In genomic region chr7:45973725-45974532, GRCh38 we compare ENCODE assay signal across 13 cellular contexts. TPM values are rescaled to one million over a fixed set of nuclear protein-coding genes. Genes with fewer than 3 reads are reported as not detected.
DNase-seq lines count a peak whose midpoint lies in the region; ATAC-seq, FAIRE-seq and TF ChIP-seq lines count a peak whose summit lies in the region.
"Had no signal": no experiment of that assay in that cellular context is flagged by ENCODE, and none has a peak within 500 bp of the region (broad histone marks: within the 10 kb centered on the region; RNA-seq: fewer than 3 reads in every experiment).

No MANE protein-coding gene starts in this region.

- no peak overlapping the region for H3K4me3 ChIP-seq in SJSA1
- no peak overlapping the region for H3K4me3 ChIP-seq in skeletal muscle cell (ENCODE audit: low read depth, low read length)

- peaks cover 2% of the 10 kb centered on the region for H3K27me3 Mint-ChIP-seq in nephron progenitor cell (ENCODE audit: low read depth, poor library complexity)
- H3K27me3 Mint-ChIP-seq: activated T-helper 17 cell treated with anti-CD3 and anti-CD28 coated beads, Interleukin-2, amount 50 U/mL, for 72 hours; stimulated activated naive CD8-positive, alpha-beta T cell treated with anti-CD3 and anti-CD28 coated beads, Interleukin-15, Interleukin-2, amounts not matched to agents 100 ng/mL and 50 ng/mL, for 24 hours had no signal

- no peaks in the 10 kb centered on the region for H3K27me3 ChIP-seq in SJSA1 (replicated peaks)
- H3K27me3 ChIP-seq: neutrophil had no signal

- no peaks in the 10 kb centered on the region for H3K36me3 ChIP-seq in SJSA1
- H3K36me3 ChIP-seq: neutrophil had no signal

- H3K4me3 Mint-ChIP-seq in nephron progenitor cell: no peak overlapping the region
- H3K4me3 Mint-ChIP-seq: activated T-helper 17 cell treated with anti-CD3 and anti-CD28 coated beads, Interleukin-2, amount 50 U/mL, for 72 hours; stimulated activated naive CD8-positive, alpha-beta T cell treated with anti-CD3 and anti-CD28 coated beads, Interleukin-15, Interleukin-2, amounts not matched to agents 100 ng/mL and 50 ng/mL, for 24 hours had no signal

- H3K4me1 ChIP-seq in SJSA1 (replicated peaks): peaks cover 36% of the 10 kb centered on the region

- TF ChIP-seq CTCF in nephron progenitor cell (IDR thresholded peaks at IDR 0.05): no peak

- no peak overlapping the region for H3K27ac Mint-ChIP-seq in nephron progenitor cell
- H3K27ac Mint-ChIP-seq: activated T-helper 17 cell treated with anti-CD3 and anti-CD28 coated beads, Interleukin-2, amount 50 U/mL, for 72 hours; stimulated activated naive CD8-positive, alpha-beta T cell treated with anti-CD3 and anti-CD28 coated beads, Interleukin-15, Interleukin-2, amounts not matched to agents 100 ng/mL and 50 ng/mL, for 24 hours had no signal

- TF ChIP-seq POLR2A in GM12891 (IDR thresholded peaks at IDR 0.05; ENCODE audit: low read depth, low read length): no peak

- no peak for ATAC-seq in HG02610 (IDR thresholded peaks at IDR 0.05; ENCODE audit: unreplicated experiment)
- ATAC-seq: activated T-helper 17 cell treated with anti-CD3 and anti-CD28 coated beads, Interleukin-2, amount 50 U/mL, for 72 hours had no signal

- no peaks in the 10 kb centered on the region for H3K36me3 Mint-ChIP-seq in nephron progenitor cell (ENCODE audit: low read depth)

- peaks cover 6% of the 10 kb centered on the region for H3K9me3 Mint-ChIP-seq in nephron progenitor cell
- H3K9me3 Mint-ChIP-seq: activated T-helper 17 cell treated with anti-CD3 and anti-CD28 coated beads, Interleukin-2, amount 50 U/mL, for 72 hours; stimulated activated naive CD8-positive, alpha-beta T cell treated with anti-CD3 and anti-CD28 coated beads, Interleukin-15, Interleukin-2, amounts not matched to agents 100 ng/mL and 50 ng/mL, for 24 hours had no signal

- no peaks in the 10 kb centered on the region for H3K9me3 ChIP-seq in SJSA1 (replicated peaks)
- H3K9me3 ChIP-seq: neutrophil had no signal

- no peak for FAIRE-seq in HTR-8/SVneo (lab: Jason Lieb, UNC)
- FAIRE-seq in GM12891 (lab: Jason Lieb, UNC): no peak

- H3K27ac ChIP-seq in SJSA1: no peak overlapping the region
- H3K27ac ChIP-seq: neutrophil had no signal

- DNase-seq in HTR-8/SVneo (ENCODE audit: insufficient read length, low spot score): peak; percentile 34
- peak; percentile 80 to 83 for DNase-seq in SJSA1 (ENCODE audit: low read depth in 1 of 2, low spot score in 2 of 2)
- DNase-seq in hippocampal formation (lab: John Stamatoyannopoulos, UW): peak; percentile 58 to 82
- peak; percentile 11 for DNase-seq in skeletal muscle cell (ENCODE audit: low read depth)
- DNase-seq in GM12891 (ENCODE audit: insufficient read length, low spot score): no peak
- DNase-seq in nephron progenitor cell: no peak
- DNase-seq: activated CD4-positive, alpha-beta T cell treated with anti-CD3 and anti-CD28 coated beads for 4 hours; left cardiac atrium; NCI-H1105 had no signal

- H3K4me1 Mint-ChIP-seq in nephron progenitor cell: peaks cover 29% of the 10 kb centered on the region
- H3K4me1 Mint-ChIP-seq: activated T-helper 17 cell treated with anti-CD3 and anti-CD28 coated beads, Interleukin-2, amount 50 U/mL, for 72 hours had no signal

TF ChIP-seq in GM12891, 5 proteins besides CTCF, POLR2A, EP300 and RAD21:
- TF ChIP-seq POU2F2 (IDR thresholded peaks at IDR 0.05; ENCODE audit: low read depth, low read length): no peak

RNA-seq across cellular contexts. Expression of gene IGFBP3, which starts 52.9 kb away (rescaled TPM):
- total RNA-seq in SJSA1 (2014; rRNA removed; shearing (Covaris generic)): 101 and 118 TPM in 2 replicates
- 0.06 TPM for polyA plus RNA-seq in GM12891 (2012; ENCODE audit: low read depth, missing spikeins)

Comparison
In these comparisons a context has a peak if more than half of its experiments do, and no peak if none do; other contexts are left out.
1. DNase-seq: peak in HTR-8/SVneo (single experiment), SJSA1 (2 of 2), hippocampal formation (2 of 2) and skeletal muscle cell (single experiment); none in GM12891 (single experiment) and nephron progenitor cell (single experiment).